13 cellular contexts compared by ENCODE assay signal in genomic region chr2:122203523-122203922, GRCh38.
A peak's percentile ranks its signal among the peaks of the same experiment; 100 is the strongest.
DNase-seq lines count a peak whose midpoint lies in the region; ATAC-seq and TF ChIP-seq lines count a peak whose summit lies in the region.
"Had no signal": no experiment of that assay in that cellular context is flagged by ENCODE, and none has a peak within 500 bp of the region (broad histone marks: within the 10 kb centered on the region; RNA-seq: fewer than 3 reads in every experiment).

No MANE protein-coding gene starts in this region.

- H3K4me3 Mint-ChIP-seq in MCF 10A (ENCODE audit: unreplicated experiment) = no peak overlapping the region
- H3K4me3 Mint-ChIP-seq: naive B cell had no signal

- CTCF ChIA-PET in MCF 10A (lab: Yijun Ruan, JAX) = interaction anchor here (0.5 to 2.8 kb wide), 7 partner anchors 11 to 979 kb away, joined by 3 to 14 read pairs (median 3); no protein-coding TSS in a partner anchor

- no peaks in the 10 kb centered on the region for H3K9me3 ChIP-seq in breast epithelium
- H3K9me3 ChIP-seq in thoracic aorta = no peaks in the 10 kb centered on the region
- H3K9me3 ChIP-seq: stomach had no signal

- peak; percentile 74 for ATAC-seq in thoracic aorta (ENCODE audit: insufficient number of reproducible peaks, low FRiP score, low read depth)

- H3K27ac Mint-ChIP-seq in MCF 10A (ENCODE audit: low read depth, unreplicated experiment) = peak overlapping the region; percentile 90

- no peak overlapping the region for H3K4me3 ChIP-seq in breast epithelium
- H3K4me3 ChIP-seq in foreskin fibroblast (ENCODE audit: low read depth in 1 of 2, low read length in 2 of 2) = no peak overlapping the region
- no peak overlapping the region for H3K4me3 ChIP-seq in thoracic aorta
- H3K4me3 ChIP-seq: stomach had no signal

- intact Hi-C loops in MCF 10A (cut with micrococcal nuclease) (loop anchor here (1.0 to 10.0 kb wide), 2 partner anchors 248 to 541 kb away; no protein-coding TSS in a partner anchor), breast epithelium (cut with DNase I; ENCODE audit: low total_unique reads) (no loop called here)

- peak; percentile 92 for DNase-seq in MCF 10A (ENCODE audit: unreplicated experiment)
- no peak for DNase-seq in breast epithelium (ENCODE audit: low spot score in 2 of 2)
- peak; percentile 92 for DNase-seq in RPMI7951 (ENCODE audit: low read depth)
- peak; percentile 3 to 8 for DNase-seq in foreskin fibroblast
- no peak for DNase-seq in thoracic aorta (ENCODE audit: low spot score)
- DNase-seq in activated T-cell treated with anti-CD3 and anti-CD28 coated beads for 4 hours = no peak
- DNase-seq in NCI-H1930 (lab: John Stamatoyannopoulos, UW) = no peak
- no peak for DNase-seq in NCI-H82 (lab: John Stamatoyannopoulos, UW)
- DNase-seq: activated CD4-positive, alpha-beta T cell treated with anti-CD3 and anti-CD28 coated beads, Interleukin-2, amount 50 U/mL, for 48 hours; AML-193; amniotic stem cell; naive B cell; stomach had no signal

- H3K4me1 ChIP-seq in breast epithelium (no peaks in the 10 kb centered on the region), thoracic aorta (ENCODE audit: control insufficient read depth in 1 of 2, low read depth in 2 of 2) (peaks cover 0 to 11% of the 10 kb centered on the region in 2 donors)

- peaks cover 4% of the 10 kb centered on the region for H3K36me3 Mint-ChIP-seq in MCF 10A (ENCODE audit: insufficient read depth, unreplicated experiment)
- H3K36me3 Mint-ChIP-seq: naive B cell had no signal

- H3K36me3 ChIP-seq in breast epithelium (no peaks in the 10 kb centered on the region), thoracic aorta (no peaks in the 10 kb centered on the region)
- H3K36me3 ChIP-seq: stomach had no signal

- POLR2A ChIA-PET in MCF 10A (lab: Yijun Ruan, JAX) = interaction anchor here (0.5 to 1.7 kb wide), 7 partner anchors 11 to 1800 kb away, joined by 3 to 4 read pairs (median 3); no protein-coding TSS in a partner anchor

- no peak for TF ChIP-seq POLR2A in breast epithelium (IDR thresholded peaks at IDR 0.05)

- no peak overlapping the region for H3K27ac ChIP-seq in breast epithelium
- no peak overlapping the region for H3K27ac ChIP-seq in thoracic aorta
- H3K27ac ChIP-seq: stomach had no signal

- TF ChIP-seq CTCF in MCF 10A (IDR thresholded peaks at IDR 0.05; ENCODE audit: unreplicated experiment) (peak; percentile 27), breast epithelium (IDR thresholded peaks at IDR 0.05) (no peak), foreskin fibroblast (IDR thresholded peaks at IDR 0.05; ENCODE audit: low read depth, low read length) (no peak), thoracic aorta (IDR thresholded peaks at IDR 0.05) (no peak)

- no TSS peak for BruUV-seq in MCF 10A (replicated peaks; lab: Mats Ljungman, UMichigan)

- H3K27me3 Mint-ChIP-seq in MCF 10A (ENCODE audit: insufficient read depth, unreplicated experiment) = no peaks in the 10 kb centered on the region
- H3K27me3 Mint-ChIP-seq: naive B cell had no signal

- H3K4me1 Mint-ChIP-seq in MCF 10A (ENCODE audit: insufficient read depth, unreplicated experiment) = peaks cover 17% of the 10 kb centered on the region
- H3K4me1 Mint-ChIP-seq: naive B cell had no signal

- no peaks in the 10 kb centered on the region for H3K27me3 ChIP-seq in breast epithelium
- H3K27me3 ChIP-seq in thoracic aorta (replicated peaks; ENCODE audit: insufficient read depth) = no peaks in the 10 kb centered on the region
- H3K27me3 ChIP-seq: stomach had no signal

- H3K9me3 Mint-ChIP-seq in MCF 10A (ENCODE audit: unreplicated experiment) = no peaks in the 10 kb centered on the region

Comparison
In these comparisons a context has a peak if more than half of its experiments do, and no peak if none do; other contexts are left out.
1. DNase-seq: peak in MCF 10A (single experiment), RPMI7951 (single experiment) and foreskin fibroblast (2 of 2); none in breast epithelium (0 of 2), thoracic aorta (single experiment), activated T-cell treated with anti-CD3 and anti-CD28 coated beads for 4 hours (single experiment), NCI-H1930 (0 of 2) and NCI-H82 (single experiment).